Comparison of ENCODE assay signal across 1 cellular context in the genomic region with DNA sequence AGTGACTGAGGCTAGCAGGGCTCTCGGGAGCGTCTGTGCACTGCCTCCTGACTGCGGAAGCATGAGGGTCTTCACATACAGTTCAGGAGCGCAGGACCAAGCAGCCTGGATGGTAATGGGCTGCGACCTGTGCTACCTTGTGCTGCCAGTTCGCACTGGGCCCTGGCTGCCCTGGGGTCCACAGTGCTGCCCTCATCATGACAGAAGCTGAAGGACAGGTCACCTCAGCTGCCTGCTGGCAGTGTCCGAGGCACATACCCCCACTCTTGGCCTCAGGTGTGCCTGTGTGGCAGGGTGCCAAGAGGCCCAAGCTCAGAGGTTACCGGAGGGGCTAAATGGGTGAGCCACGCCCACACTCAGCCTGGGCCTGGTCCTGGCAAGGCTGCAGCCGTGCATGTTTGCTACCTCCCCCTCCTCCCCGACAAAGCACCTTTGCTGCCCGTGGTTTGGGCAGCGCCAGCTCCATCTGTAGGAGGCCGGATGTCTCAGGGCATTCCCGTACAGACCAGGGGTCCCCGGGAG.
A peak's percentile ranks its signal among the peaks of the same experiment; 100 is the strongest.
TF ChIP-seq lines count a peak whose summit lies in the region.

No MANE protein-coding gene starts in this region.

TF ChIP-seq in HEK293, 187 proteins besides CTCF, POLR2A, EP300 and RAD21 (continued from another document):
- TF ChIP-seq, protein P1, sequence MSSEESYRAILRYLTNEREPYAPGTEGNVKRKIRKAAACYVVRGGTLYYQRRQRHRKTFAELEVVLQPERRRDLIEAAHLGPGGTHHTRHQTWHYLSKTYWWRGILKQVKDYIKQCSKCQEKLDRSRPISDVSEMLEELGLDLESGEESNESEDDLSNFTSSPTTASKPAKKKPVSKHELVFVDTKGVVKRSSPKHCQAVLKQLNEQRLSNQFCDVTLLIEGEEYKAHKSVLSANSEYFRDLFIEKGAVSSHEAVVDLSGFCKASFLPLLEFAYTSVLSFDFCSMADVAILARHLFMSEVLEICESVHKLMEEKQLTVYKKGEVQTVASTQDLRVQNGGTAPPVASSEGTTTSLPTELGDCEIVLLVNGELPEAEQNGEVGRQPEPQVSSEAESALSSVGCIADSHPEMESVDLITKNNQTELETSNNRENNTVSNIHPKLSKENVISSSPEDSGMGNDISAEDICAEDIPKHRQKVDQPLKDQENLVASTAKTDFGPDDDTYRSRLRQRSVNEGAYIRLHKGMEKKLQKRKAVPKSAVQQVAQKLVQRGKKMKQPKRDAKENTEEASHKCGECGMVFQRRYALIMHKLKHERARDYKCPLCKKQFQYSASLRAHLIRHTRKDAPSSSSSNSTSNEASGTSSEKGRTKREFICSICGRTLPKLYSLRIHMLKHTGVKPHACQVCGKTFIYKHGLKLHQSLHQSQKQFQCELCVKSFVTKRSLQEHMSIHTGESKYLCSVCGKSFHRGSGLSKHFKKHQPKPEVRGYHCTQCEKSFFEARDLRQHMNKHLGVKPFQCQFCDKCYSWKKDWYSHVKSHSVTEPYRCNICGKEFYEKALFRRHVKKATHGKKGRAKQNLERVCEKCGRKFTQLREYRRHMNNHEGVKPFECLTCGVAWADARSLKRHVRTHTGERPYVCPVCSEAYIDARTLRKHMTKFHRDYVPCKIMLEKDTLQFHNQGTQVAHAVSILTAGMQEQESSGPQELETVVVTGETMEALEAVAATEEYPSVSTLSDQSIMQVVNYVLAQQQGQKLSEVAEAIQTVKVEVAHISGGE (tag by site-specific recombination; conservative IDR thresholded peaks at IDR 0.05; ENCODE audit: low read depth), result no peak
- TF ChIP-seq ZNF341 (tag by site-specific recombination; IDR thresholded peaks at IDR 0.05; ENCODE audit: low read depth), result no peak
- TF ChIP-seq ZNF670 (tag by site-specific recombination; IDR thresholded peaks at IDR 0.05; ENCODE audit: low read depth), result no peak
- TF ChIP-seq ZNF571 (tag by site-specific recombination; IDR thresholded peaks at IDR 0.05), result no peak
- TF ChIP-seq ZBTB8A (tag by site-specific recombination; IDR thresholded peaks at IDR 0.05), result no peak
- TF ChIP-seq, protein P2, sequence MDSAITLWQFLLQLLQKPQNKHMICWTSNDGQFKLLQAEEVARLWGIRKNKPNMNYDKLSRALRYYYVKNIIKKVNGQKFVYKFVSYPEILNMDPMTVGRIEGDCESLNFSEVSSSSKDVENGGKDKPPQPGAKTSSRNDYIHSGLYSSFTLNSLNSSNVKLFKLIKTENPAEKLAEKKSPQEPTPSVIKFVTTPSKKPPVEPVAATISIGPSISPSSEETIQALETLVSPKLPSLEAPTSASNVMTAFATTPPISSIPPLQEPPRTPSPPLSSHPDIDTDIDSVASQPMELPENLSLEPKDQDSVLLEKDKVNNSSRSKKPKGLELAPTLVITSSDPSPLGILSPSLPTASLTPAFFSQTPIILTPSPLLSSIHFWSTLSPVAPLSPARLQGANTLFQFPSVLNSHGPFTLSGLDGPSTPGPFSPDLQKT (IDR thresholded peaks at IDR 0.05; ENCODE audit: borderline replicate concordance, low read depth, low read length), result no peak
- TF ChIP-seq ZNF544 (tag by site-specific recombination; IDR thresholded peaks at IDR 0.05), result no peak
- TF ChIP-seq, protein P3, sequence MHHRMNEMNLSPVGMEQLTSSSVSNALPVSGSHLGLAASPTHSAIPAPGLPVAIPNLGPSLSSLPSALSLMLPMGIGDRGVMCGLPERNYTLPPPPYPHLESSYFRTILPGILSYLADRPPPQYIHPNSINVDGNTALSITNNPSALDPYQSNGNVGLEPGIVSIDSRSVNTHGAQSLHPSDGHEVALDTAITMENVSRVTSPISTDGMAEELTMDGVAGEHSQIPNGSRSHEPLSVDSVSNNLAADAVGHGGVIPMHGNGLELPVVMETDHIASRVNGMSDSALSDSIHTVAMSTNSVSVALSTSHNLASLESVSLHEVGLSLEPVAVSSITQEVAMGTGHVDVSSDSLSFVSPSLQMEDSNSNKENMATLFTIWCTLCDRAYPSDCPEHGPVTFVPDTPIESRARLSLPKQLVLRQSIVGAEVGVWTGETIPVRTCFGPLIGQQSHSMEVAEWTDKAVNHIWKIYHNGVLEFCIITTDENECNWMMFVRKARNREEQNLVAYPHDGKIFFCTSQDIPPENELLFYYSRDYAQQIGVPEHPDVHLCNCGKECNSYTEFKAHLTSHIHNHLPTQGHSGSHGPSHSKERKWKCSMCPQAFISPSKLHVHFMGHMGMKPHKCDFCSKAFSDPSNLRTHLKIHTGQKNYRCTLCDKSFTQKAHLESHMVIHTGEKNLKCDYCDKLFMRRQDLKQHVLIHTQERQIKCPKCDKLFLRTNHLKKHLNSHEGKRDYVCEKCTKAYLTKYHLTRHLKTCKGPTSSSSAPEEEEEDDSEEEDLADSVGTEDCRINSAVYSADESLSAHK (tag by site-specific recombination; IDR thresholded peaks at IDR 0.05), result no peak
- no peak for TF ChIP-seq ZNF248 (tag by site-specific recombination; IDR thresholded peaks at IDR 0.05)
- TF ChIP-seq ZNF221 (tag by site-specific recombination; IDR thresholded peaks at IDR 0.05; ENCODE audit: borderline replicate concordance), result no peak
- TF ChIP-seq ZNF560 (tag by site-specific recombination; IDR thresholded peaks at IDR 0.05; ENCODE audit: borderline replicate concordance), result no peak
- TF ChIP-seq ZNF19 (tag by site-specific recombination; IDR thresholded peaks at IDR 0.05; ENCODE audit: low read depth), result no peak
- no peak for TF ChIP-seq ZNF16 (tag by site-specific recombination; IDR thresholded peaks at IDR 0.05; ENCODE audit: low read depth)
- TF ChIP-seq ZNF24 (tag by site-specific recombination; IDR thresholded peaks at IDR 0.05), result no peak
- TF ChIP-seq ZNF776 (tag by site-specific recombination; IDR thresholded peaks at IDR 0.05; ENCODE audit: borderline replicate concordance), result no peak
- TF ChIP-seq HOXC10 (CRISPR knock-in tag; IDR thresholded peaks at IDR 0.05), result no peak
- no peak for TF ChIP-seq ZNF184 (tag by site-specific recombination; IDR thresholded peaks at IDR 0.05)
- TF ChIP-seq, protein P4, sequence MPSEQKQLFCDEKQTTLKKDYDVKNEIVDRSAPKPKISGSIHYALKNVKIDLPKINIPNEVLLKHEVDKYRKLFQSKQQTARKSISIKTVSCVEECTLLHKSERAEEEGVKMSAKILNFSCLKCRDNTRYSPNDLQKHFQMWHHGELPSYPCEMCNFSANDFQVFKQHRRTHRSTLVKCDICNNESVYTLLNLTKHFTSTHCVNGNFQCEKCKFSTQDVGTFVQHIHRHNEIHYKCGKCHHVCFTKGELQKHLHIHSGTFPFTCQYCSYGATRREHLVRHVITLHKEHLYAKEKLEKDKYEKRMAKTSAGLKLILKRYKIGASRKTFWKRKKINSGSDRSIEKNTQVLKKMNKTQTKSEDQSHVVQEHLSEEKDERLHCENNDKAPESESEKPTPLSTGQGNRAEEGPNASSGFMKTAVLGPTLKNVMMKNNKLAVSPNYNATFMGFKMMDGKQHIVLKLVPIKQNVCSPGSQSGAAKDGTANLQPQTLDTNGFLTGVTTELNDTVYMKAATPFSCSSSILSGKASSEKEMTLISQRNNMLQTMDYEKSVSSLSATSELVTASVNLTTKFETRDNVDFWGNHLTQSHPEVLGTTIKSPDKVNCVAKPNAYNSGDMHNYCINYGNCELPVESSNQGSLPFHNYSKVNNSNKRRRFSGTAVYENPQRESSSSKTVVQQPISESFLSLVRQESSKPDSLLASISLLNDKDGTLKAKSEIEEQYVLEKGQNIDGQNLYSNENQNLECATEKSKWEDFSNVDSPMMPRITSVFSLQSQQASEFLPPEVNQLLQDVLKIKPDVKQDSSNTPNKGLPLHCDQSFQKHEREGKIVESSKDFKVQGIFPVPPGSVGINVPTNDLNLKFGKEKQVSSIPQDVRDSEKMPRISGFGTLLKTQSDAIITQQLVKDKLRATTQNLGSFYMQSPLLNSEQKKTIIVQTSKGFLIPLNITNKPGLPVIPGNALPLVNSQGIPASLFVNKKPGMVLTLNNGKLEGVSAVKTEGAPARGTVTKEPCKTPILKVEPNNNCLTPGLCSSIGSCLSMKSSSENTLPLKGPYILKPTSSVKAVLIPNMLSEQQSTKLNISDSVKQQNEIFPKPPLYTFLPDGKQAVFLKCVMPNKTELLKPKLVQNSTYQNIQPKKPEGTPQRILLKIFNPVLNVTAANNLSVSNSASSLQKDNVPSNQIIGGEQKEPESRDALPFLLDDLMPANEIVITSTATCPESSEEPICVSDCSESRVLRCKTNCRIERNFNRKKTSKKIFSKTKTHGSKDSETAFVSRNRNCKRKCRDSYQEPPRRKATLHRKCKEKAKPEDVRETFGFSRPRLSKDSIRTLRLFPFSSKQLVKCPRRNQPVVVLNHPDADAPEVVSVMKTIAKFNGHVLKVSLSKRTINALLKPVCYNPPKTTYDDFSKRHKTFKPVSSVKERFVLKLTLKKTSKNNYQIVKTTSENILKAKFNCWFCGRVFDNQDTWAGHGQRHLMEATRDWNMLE (tag by site-specific recombination; conservative IDR thresholded peaks at IDR 0.05; ENCODE audit: low read depth), result no peak
- no peak for TF ChIP-seq ZNF664 (tag by site-specific recombination; IDR thresholded peaks at IDR 0.05)
- no peak for TF ChIP-seq ZNF623 (tag by site-specific recombination; IDR thresholded peaks at IDR 0.05)
- peak; percentile 20; the same call in 1 of the 2 replicates for TF ChIP-seq ZBTB48 (tag by site-specific recombination; IDR thresholded peaks at IDR 0.05)
- TF ChIP-seq ZNF585B (tag by site-specific recombination; IDR thresholded peaks at IDR 0.05), result no peak
- no peak for TF ChIP-seq SETDB1 (IDR thresholded peaks at IDR 0.05; ENCODE audit: insufficient read length, low read length)
- no peak for TF ChIP-seq ZNF610 (tag by site-specific recombination; IDR thresholded peaks at IDR 0.05; ENCODE audit: borderline replicate concordance)
- TF ChIP-seq ZNF548 (tag by site-specific recombination; IDR thresholded peaks at IDR 0.05), result no peak
- no peak for TF ChIP-seq ZNF133 (tag by site-specific recombination; IDR thresholded peaks at IDR 0.05)
- no peak for TF ChIP-seq ZNF48 (tag by site-specific recombination; IDR thresholded peaks at IDR 0.05)
- TF ChIP-seq SP3 (tag by site-specific recombination; IDR thresholded peaks at IDR 0.05), result no peak
- TF ChIP-seq, protein P5, sequence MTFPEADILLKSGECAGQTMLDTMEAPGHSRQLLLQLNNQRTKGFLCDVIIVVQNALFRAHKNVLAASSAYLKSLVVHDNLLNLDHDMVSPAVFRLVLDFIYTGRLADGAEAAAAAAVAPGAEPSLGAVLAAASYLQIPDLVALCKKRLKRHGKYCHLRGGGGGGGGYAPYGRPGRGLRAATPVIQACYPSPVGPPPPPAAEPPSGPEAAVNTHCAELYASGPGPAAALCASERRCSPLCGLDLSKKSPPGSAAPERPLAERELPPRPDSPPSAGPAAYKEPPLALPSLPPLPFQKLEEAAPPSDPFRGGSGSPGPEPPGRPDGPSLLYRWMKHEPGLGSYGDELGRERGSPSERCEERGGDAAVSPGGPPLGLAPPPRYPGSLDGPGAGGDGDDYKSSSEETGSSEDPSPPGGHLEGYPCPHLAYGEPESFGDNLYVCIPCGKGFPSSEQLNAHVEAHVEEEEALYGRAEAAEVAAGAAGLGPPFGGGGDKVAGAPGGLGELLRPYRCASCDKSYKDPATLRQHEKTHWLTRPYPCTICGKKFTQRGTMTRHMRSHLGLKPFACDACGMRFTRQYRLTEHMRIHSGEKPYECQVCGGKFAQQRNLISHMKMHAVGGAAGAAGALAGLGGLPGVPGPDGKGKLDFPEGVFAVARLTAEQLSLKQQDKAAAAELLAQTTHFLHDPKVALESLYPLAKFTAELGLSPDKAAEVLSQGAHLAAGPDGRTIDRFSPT (tag by site-specific recombination; IDR thresholded peaks at IDR 0.05), result peak; percentile 43; the same call in 1 of the 2 replicates
- TF ChIP-seq, protein P6, sequence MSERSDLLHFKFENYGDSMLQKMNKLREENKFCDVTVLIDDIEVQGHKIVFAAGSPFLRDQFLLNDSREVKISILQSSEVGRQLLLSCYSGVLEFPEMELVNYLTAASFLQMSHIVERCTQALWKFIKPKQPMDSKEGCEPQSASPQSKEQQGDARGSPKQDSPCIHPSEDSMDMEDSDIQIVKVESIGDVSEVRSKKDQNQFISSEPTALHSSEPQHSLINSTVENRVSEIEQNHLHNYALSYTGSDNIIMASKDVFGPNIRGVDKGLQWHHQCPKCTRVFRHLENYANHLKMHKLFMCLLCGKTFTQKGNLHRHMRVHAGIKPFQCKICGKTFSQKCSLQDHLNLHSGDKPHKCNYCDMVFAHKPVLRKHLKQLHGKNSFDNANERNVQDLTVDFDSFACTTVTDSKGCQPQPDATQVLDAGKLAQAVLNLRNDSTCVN (tag by site-specific recombination; optimal IDR thresholded peaks at IDR 0.05), result peak; percentile 2
- TF ChIP-seq ZBTB21 (tag by site-specific recombination; IDR thresholded peaks at IDR 0.05), result no peak
- TF ChIP-seq ZNF792 (tag by site-specific recombination; IDR thresholded peaks at IDR 0.05), result no peak
- TF ChIP-seq, protein P7, sequence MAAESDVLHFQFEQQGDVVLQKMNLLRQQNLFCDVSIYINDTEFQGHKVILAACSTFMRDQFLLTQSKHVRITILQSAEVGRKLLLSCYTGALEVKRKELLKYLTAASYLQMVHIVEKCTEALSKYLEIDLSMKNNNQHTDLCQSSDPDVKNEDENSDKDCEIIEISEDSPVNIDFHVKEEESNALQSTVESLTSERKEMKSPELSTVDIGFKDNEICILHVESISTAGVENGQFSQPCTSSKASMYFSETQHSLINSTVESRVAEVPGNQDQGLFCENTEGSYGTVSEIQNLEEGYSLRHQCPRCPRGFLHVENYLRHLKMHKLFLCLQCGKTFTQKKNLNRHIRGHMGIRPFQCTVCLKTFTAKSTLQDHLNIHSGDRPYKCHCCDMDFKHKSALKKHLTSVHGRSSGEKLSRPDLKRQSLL (tag by site-specific recombination; IDR thresholded peaks at IDR 0.05), result no peak
- no peak for TF ChIP-seq ZSCAN23 (tag by site-specific recombination; IDR thresholded peaks at IDR 0.05)
- TF ChIP-seq ZNF354C (tag by site-specific recombination; IDR thresholded peaks at IDR 0.05; ENCODE audit: borderline replicate concordance, low read depth), result no peak
- TF ChIP-seq, protein P8, sequence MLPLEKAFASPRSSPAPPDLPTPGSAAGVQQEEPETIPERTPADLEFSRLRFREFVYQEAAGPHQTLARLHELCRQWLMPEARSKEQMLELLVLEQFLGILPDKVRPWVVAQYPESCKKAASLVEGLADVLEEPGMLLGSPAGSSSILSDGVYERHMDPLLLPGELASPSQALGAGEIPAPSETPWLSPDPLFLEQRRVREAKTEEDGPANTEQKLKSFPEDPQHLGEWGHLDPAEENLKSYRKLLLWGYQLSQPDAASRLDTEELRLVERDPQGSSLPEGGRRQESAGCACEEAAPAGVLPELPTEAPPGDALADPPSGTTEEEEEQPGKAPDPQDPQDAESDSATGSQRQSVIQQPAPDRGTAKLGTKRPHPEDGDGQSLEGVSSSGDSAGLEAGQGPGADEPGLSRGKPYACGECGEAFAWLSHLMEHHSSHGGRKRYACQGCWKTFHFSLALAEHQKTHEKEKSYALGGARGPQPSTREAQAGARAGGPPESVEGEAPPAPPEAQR (tag by site-specific recombination; IDR thresholded peaks at IDR 0.05), result no peak
- TF ChIP-seq ZNF335 (tag by site-specific recombination; conservative IDR thresholded peaks at IDR 0.05), result peak; percentile 39
